In the genomic region with DNA sequence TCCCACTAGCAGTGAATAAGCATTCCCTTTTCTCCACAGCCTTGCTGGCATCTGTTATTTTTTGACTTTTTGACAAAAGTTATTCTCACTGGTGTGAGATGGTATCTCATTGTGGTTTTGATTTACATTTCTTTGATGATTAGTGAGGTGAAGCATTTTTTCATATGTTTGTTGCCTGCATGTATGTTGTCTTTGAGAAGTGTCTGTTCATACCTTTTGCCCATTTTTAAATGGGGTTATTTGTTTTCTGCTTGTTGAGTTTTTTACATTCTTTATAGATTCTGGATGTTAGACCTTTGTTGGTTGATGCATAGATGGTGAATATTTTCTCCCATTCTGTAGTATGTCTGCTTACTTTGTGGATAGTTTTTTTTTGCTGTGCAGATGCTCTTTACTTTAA, we compare ENCODE assay signal across 27 cellular contexts.
A peak's percentile ranks its signal among the peaks of the same experiment; 100 is the strongest.
DNase-seq lines count a peak whose midpoint lies in the region; ATAC-seq lines count a peak whose summit lies in the region.
"Had no signal": no experiment of that assay in that cellular context is flagged by ENCODE, and none has a peak within 500 bp of the region (broad histone marks: within the 10 kb centered on the region; RNA-seq: fewer than 3 reads in every experiment).

No MANE protein-coding gene starts in this region.

- no peak overlapping the region for H3K4me2 ChIP-seq in Karpas-422 (ENCODE audit: low read depth, low read length, poor library complexity, severe bottlenecking)
- H3K4me2 ChIP-seq: A549; BLaER1; BLaER1 treated with 17β-estradiol and CSF1 and Interleukin-3, amounts not matched to agents 10 nM and 100 nM had no signal

- H3K27me3 ChIP-seq in Karpas-422 (ENCODE audit: low read length) = no peaks in the 10 kb centered on the region
- H3K27me3 ChIP-seq: BE2C; BLaER1; BLaER1 treated with 17β-estradiol and CSF1 and Interleukin-3, amounts not matched to agents 10 nM and 100 nM had no signal

- DNase-seq in Karpas-422 = peak; percentile 6
- DNase-seq: 8988T; ACHN; AML-193; BE2C; C1 segment of cervical spinal cord; Caco-2; Calu3; CD4-positive, alpha-beta memory T cell; CD4-positive, alpha-beta T cell; CD4-positive, CD25-positive, alpha-beta regulatory T cell; CD8-positive, alpha-beta memory T cell; CD8-positive, alpha-beta T cell; COR-L47; DMS 273 treated with DMSO at 0.1 percent for 48 hours; DMS153; DMS53; DMS79; DMS79 treated with DMSO at 0.1 percent for 48 hours; DND-41; EL had no signal

- no peaks in the 10 kb centered on the region for H3K36me3 ChIP-seq in Karpas-422 (ENCODE audit: insufficient read depth, low read length)
- H3K36me3 ChIP-seq: BE2C; BLaER1; BLaER1 treated with 17β-estradiol and CSF1 and Interleukin-3, amounts not matched to agents 10 nM and 100 nM had no signal

- H2AFZ ChIP-seq in Karpas-422 (ENCODE audit: low read length) = no peak overlapping the region

- H3K79me2 ChIP-seq in Karpas-422 (ENCODE audit: low read length) = no peaks in the 10 kb centered on the region

- no peaks in the 10 kb centered on the region for H3K9me3 ChIP-seq in Karpas-422 (ENCODE audit: low read length)
- H3K9me3 ChIP-seq: A549, BE2C, Caco-2 had no signal

- H3K9me2 ChIP-seq in Karpas-422 (replicated peaks; ENCODE audit: insufficient read depth, low read length) = no peaks in the 10 kb centered on the region

- no peak overlapping the region for H3K9ac ChIP-seq in Karpas-422 (ENCODE audit: low read length)
- H3K9ac ChIP-seq: BLaER1; BLaER1 treated with 17β-estradiol and CSF1 and Interleukin-3, amounts not matched to agents 10 nM and 100 nM had no signal

- ATAC-seq in GM18511 (IDR thresholded peaks at IDR 0.05; ENCODE audit: unreplicated experiment) = no peak
- ATAC-seq: A549; CD8-positive, alpha-beta T cell had no signal

- no peaks in the 10 kb centered on the region for H4K20me1 ChIP-seq in Karpas-422 (ENCODE audit: insufficient read depth, low read depth, low read length)
- H4K20me1 ChIP-seq: BLaER1; BLaER1 treated with 17β-estradiol and CSF1 and Interleukin-3, amounts not matched to agents 10 nM and 100 nM had no signal

- no peak overlapping the region for H3K4me3 ChIP-seq in Karpas-422 (ENCODE audit: low read length)
- H3K4me3 ChIP-seq: A549; BLaER1; BLaER1 treated with 17β-estradiol and CSF1 and Interleukin-3, amounts not matched to agents 10 nM and 100 nM had no signal

- no peaks in the 10 kb centered on the region for H3K4me1 ChIP-seq in Karpas-422 (ENCODE audit: low read length)
- H3K4me1 ChIP-seq: A549; BE2C; BLaER1; BLaER1 treated with 17β-estradiol and CSF1 and Interleukin-3, amounts not matched to agents 10 nM and 100 nM; Caco-2 had no signal

- H3K27ac ChIP-seq in Karpas-422 (ENCODE audit: low read length) = no peak overlapping the region
- H3K27ac ChIP-seq: 22Rv1; A549; BLaER1; BLaER1 treated with 17β-estradiol and CSF1 and Interleukin-3, amounts not matched to agents 10 nM and 100 nM; C4-2B had no signal
